2 cellular contexts compared by ENCODE assay signal in genomic region chr3:113238503-113238902, GRCh38.
TF ChIP-seq lines count a peak whose summit lies in the region.

No MANE protein-coding gene starts in this region.

TF ChIP-seq in HepG2, 621 proteins besides CTCF, POLR2A, EP300 and RAD21:
- TF ChIP-seq ZMYM3 (CRISPR knock-in tag; IDR thresholded peaks at IDR 0.05), result no peak
- 0 out of 2 replicates have a peak, but pooled peaks have one; percentile 32 for TF ChIP-seq ZNF629 (CRISPR knock-in tag; conservative IDR thresholded peaks at IDR 0.05)

TF ChIP-seq in WTC11, 78 proteins besides CTCF, POLR2A, EP300 and RAD21:
- TF ChIP-seq ATF1 (CRISPR knock-in tag; IDR thresholded peaks at IDR 0.05) (no peak), GTF2I (CRISPR knock-in tag; conservative IDR thresholded peaks at IDR 0.05) (0 out of 2 replicates have a peak, but pooled peaks have one; percentile 45)
TF ChIP-seq in WTC11: peak in this region for 1.
